Comparison of ENCODE assay signal across 8 cellular contexts in genomic region chr19:41426952-41427646, GRCh38. TPM values are rescaled to one million over a fixed set of nuclear protein-coding genes. Genes with fewer than 3 reads are reported as not detected.
DNase-seq lines count a peak whose midpoint lies in the region; ATAC-seq and TF ChIP-seq lines count a peak whose summit lies in the region.

TSS of gene B3GNT8 (minus strand) at chr19:41427374. CDS start at chr19:41426778, 596 bp downstream.

- H3K9me3 ChIP-seq in tibial artery, result no peaks in the 10 kb centered on the region

- H3K4me1 Mint-ChIP-seq in activated T-helper 17 cell treated with anti-CD3 and anti-CD28 coated beads, Interleukin-2, amount 50 U/mL, for 72 hours, result peaks cover 12% of the 10 kb centered on the region
- H3K4me1 Mint-ChIP-seq in nephron, result peaks cover 28% of the 10 kb centered on the region

- H3K4me3 ChIP-seq in tibial artery, result peak within 1 kb of the TSS; percentile 49 to 63

- peak; percentile 86 for DNase-seq in NCI-H510A treated with DMSO at 0.1 percent for 48 hours (lab: John Stamatoyannopoulos, UW)
- peak; percentile 49 for DNase-seq in fibroblast of peridontal ligament (ENCODE audit: extremely low read depth)
- peak; percentile 89 to 92 for DNase-seq in tibial artery
- no peak for DNase-seq in dedifferentiated amniotic fluid mesenchymal stem cell (ENCODE audit: extremely low spot score)

- peaks cover 30 to 60% (median 43%) of the 10 kb centered on the region in 3 donors for H3K36me3 ChIP-seq in tibial artery

- no peak for TF ChIP-seq POLR2A in GM18505 (IDR thresholded peaks at IDR 0.05; ENCODE audit: borderline replicate concordance, extremely low read depth, insufficient read depth, insufficient read length)

- peak within 1 kb of the TSS; percentile 84 for H3K4me3 Mint-ChIP-seq in activated T-helper 17 cell treated with anti-CD3 and anti-CD28 coated beads, Interleukin-2, amount 50 U/mL, for 72 hours
- H3K4me3 Mint-ChIP-seq in nephron, result peak within 1 kb of the TSS; percentile 82 to 84 (median 83)

- ATAC-seq in GM18502 (IDR thresholded peaks at IDR 0.05; ENCODE audit: poor library complexity, unreplicated experiment) (peak; percentile 52), GM18505 (IDR thresholded peaks at IDR 0.05; ENCODE audit: unreplicated experiment) (no peak)
- peak; percentile 70 for ATAC-seq in activated T-helper 17 cell treated with anti-CD3 and anti-CD28 coated beads, Interleukin-2, amount 50 U/mL, for 72 hours (replicated peaks)

- no peak for TF ChIP-seq CTCF in nephron (IDR thresholded peaks at IDR 0.05; ENCODE audit: unreplicated experiment in 3 of 3)
- no peak for TF ChIP-seq CTCF in tibial artery (IDR thresholded peaks at IDR 0.05)

- intact Hi-C loops in tibial artery (cut with DNase I; ENCODE audit: low total_unique reads), result loop anchor here (10.0 kb wide), 1 partner anchor 62 kb away; the partner anchor contains the start of gene B9D2

- peaks cover 0 to 28% (median 25%) of the 10 kb centered on the region in 4 donors for H3K4me1 ChIP-seq in tibial artery

- H3K27ac ChIP-seq in tibial artery, result peak within 1 kb of the TSS; percentile 78

- peaks cover 47% of the 10 kb centered on the region for H3K36me3 Mint-ChIP-seq in activated T-helper 17 cell treated with anti-CD3 and anti-CD28 coated beads, Interleukin-2, amount 50 U/mL, for 72 hours (ENCODE audit: low read depth)
- peaks cover 20% of the 10 kb centered on the region for H3K36me3 Mint-ChIP-seq in nephron (ENCODE audit: low read depth)

- no peaks in the 10 kb centered on the region for H3K27me3 Mint-ChIP-seq in activated T-helper 17 cell treated with anti-CD3 and anti-CD28 coated beads, Interleukin-2, amount 50 U/mL, for 72 hours
- H3K27me3 Mint-ChIP-seq in nephron (ENCODE audit: low read depth), result no peaks in the 10 kb centered on the region

- H3K27ac Mint-ChIP-seq in activated T-helper 17 cell treated with anti-CD3 and anti-CD28 coated beads, Interleukin-2, amount 50 U/mL, for 72 hours, result peak within 1 kb of the TSS; percentile 94
- H3K27ac Mint-ChIP-seq in nephron, result peak within 1 kb of the TSS; percentile 70 to 89 (median 88)

- no peaks in the 10 kb centered on the region for H3K27me3 ChIP-seq in tibial artery

- no peaks in the 10 kb centered on the region for H3K9me3 Mint-ChIP-seq in activated T-helper 17 cell treated with anti-CD3 and anti-CD28 coated beads, Interleukin-2, amount 50 U/mL, for 72 hours
- no peaks in the 10 kb centered on the region for H3K9me3 Mint-ChIP-seq in nephron

RNA-seq across cellular contexts. Expression of gene B3GNT8, which starts in this region (rescaled TPM):
- under 1 TPM; 0.45 to 0.71 TPM for total RNA-seq in activated T-helper 17 cell treated with anti-CD3 and anti-CD28 coated beads, Interleukin-2, amount 50 U/mL, for 72 hours

Comparison
In these comparisons a context has a peak if more than half of its experiments do, and no peak if none do; other contexts are left out.
1. Peak in ATAC-seq in activated T-helper 17 cell treated with anti-CD3 and anti-CD28 coated beads, Interleukin-2, amount 50 U/mL, for 72 hours; RNA of the gene not detected or under 1 TPM.